In the genomic region with DNA sequence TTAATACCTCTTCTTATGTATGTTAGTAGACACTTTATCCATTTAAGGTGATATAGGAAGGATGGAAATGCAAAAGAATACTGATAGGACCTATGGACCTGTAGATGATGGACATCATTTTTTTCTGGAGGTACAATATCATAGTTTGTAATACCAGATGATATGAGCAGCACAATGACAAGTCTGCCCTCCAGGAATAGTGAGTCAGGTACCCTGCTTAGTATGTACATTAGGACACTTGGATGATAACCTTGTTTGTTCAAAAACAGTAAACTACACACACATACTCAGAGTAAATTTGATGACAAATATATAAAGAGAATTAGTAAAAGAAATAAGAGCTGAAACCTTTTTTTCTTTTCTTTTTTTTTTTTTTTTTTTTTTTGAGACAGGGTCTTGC, we compare ENCODE assay signal across 30 cellular contexts. TPM values are rescaled to one million over a fixed set of nuclear protein-coding genes. Genes with fewer than 3 reads are reported as not detected.
"Had no signal": no experiment of that assay in that cellular context is flagged by ENCODE, and none has a peak within 500 bp of the region (broad histone marks: within the 10 kb centered on the region; RNA-seq: fewer than 3 reads in every experiment).

No MANE protein-coding gene starts in this region.

- H3K4me3 ChIP-seq: colonic mucosa, esophagus squamous epithelium, gastrocnemius medialis, heart right ventricle, left lung, lower lobe of right lung, mucosa of descending colon had no signal

- H3K4me1 Mint-ChIP-seq: endodermal cell, mesothelial cell of epicardium, naive B cell had no signal

- H3K9me3 ChIP-seq: colonic mucosa, gastrocnemius medialis had no signal

- ATAC-seq: effector memory CD8-positive, alpha-beta T cell; gastrocnemius medialis; heart right ventricle; left cardiac atrium; left lung; left ventricle myocardium superior; lower lobe of right lung; mucosa of descending colon; naive thymus-derived CD8-positive, alpha-beta T cell had no signal

- H3K4me3 Mint-ChIP-seq: dendritic cell treated with granulocyte-macrophage colony-stimulating factor and Interleukin-4, amounts not matched to agents 40 ng/mL and 50 ng/mL, for 4 days; effector memory CD8-positive, alpha-beta T cell; endodermal cell; mesothelial cell of epicardium; naive B cell; naive thymus-derived CD8-positive, alpha-beta T cell had no signal

- H3K27ac Mint-ChIP-seq: dendritic cell treated with granulocyte-macrophage colony-stimulating factor and Interleukin-4, amounts not matched to agents 40 ng/mL and 50 ng/mL, for 4 days; effector memory CD8-positive, alpha-beta T cell; endodermal cell; mesothelial cell of epicardium; naive B cell; naive thymus-derived CD8-positive, alpha-beta T cell had no signal

- H3K36me3 ChIP-seq: colonic mucosa, gastrocnemius medialis had no signal

- DNase-seq: colonic mucosa; cortex of kidney; effector CD8-positive, alpha-beta T cell; effector memory CD8-positive, alpha-beta T cell; endodermal cell; esophagus squamous epithelium; foreskin fibroblast; foreskin melanocyte; gastrocnemius medialis; glutamatergic neuron; head of caudate nucleus; heart right ventricle; hippocampal formation; left cardiac atrium; left lung; left ventricle myocardium superior; lower lobe of right lung; mesenchymal stem cell; mucosa of descending colon; naive B cell; naive thymus-derived CD8-positive, alpha-beta T cell had no signal

- H3K27me3 Mint-ChIP-seq: dendritic cell treated with granulocyte-macrophage colony-stimulating factor and Interleukin-4, amounts not matched to agents 40 ng/mL and 50 ng/mL, for 4 days; effector memory CD8-positive, alpha-beta T cell; naive B cell; naive thymus-derived CD8-positive, alpha-beta T cell had no signal

- H3K27ac ChIP-seq: colonic mucosa, esophagus squamous epithelium, gastrocnemius medialis, heart right ventricle, left lung, lower lobe of right lung had no signal

- H3K27me3 ChIP-seq: colonic mucosa, esophagus squamous epithelium, gastrocnemius medialis, heart right ventricle, left lung had no signal

- H3K4me1 ChIP-seq: colonic mucosa, esophagus squamous epithelium, gastrocnemius medialis, heart right ventricle, left lung, lower lobe of right lung had no signal

RNA-seq across cellular contexts. Expression of a gene that starts 58.7 kb away (rescaled TPM):
- total RNA-seq: dermis microvascular lymphatic vessel endothelial cell; endodermal cell; epithelial cell of proximal tubule; glomerular endothelial cell; heart right ventricle; kidney epithelial cell; left cardiac atrium; left ventricle myocardium superior; lower lobe of right lung; lung microvascular endothelial cell; mesenteric fat pad; mesothelial cell of epicardium; myocyte; naive thymus-derived CD8-positive, alpha-beta T cell had no signal
